ENCODE assay signal across 1 cellular context in the genomic region with DNA sequence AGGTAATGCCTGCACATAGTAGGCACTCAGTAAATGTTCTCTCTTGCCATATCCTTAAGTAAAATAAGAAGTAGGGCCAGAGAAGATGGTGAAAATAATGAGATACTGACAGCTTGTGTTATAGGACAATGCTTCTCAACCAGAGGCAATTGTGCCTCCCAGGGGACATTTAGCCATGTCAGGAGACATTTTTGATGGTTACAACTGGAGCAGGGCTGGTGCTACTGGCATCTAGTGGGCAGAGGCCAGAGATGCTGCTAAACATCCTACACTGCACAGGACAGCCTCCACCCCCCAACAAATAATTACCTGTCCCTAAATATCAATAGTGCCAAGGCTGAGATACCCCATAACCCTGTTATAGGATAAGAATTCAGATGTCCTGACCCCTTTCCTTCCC.
TF ChIP-seq lines count a peak whose summit lies in the region.

No MANE protein-coding gene starts in this region.

TF ChIP-seq in HCT116, 20 proteins besides CTCF, POLR2A, EP300 and RAD21 (continued from another document):
- TF ChIP-seq FOSL1 (IDR thresholded peaks at IDR 0.05; ENCODE audit: low read depth) (no peak), JUND (IDR thresholded peaks at IDR 0.05) (no peak), ZNF274 (IDR thresholded peaks at IDR 0.05; ENCODE audit: low read depth, low read length) (no peak), EZH2phosphoT487 (IDR thresholded peaks at IDR 0.05; ENCODE audit: borderline replicate concordance) (no peak), CEBPB (IDR thresholded peaks at IDR 0.05; ENCODE audit: low read depth) (no peak), ZFX (IDR thresholded peaks at IDR 0.05) (no peak), ELF1 (IDR thresholded peaks at IDR 0.05; ENCODE audit: borderline replicate concordance, low read depth) (no peak), EGR1 (IDR thresholded peaks at IDR 0.05; ENCODE audit: low read depth) (no peak), EZH2 (IDR thresholded peaks at IDR 0.05) (no peak), SRF (IDR thresholded peaks at IDR 0.05; ENCODE audit: low read depth) (no peak)
- TF ChIP-seq, protein P1, sequence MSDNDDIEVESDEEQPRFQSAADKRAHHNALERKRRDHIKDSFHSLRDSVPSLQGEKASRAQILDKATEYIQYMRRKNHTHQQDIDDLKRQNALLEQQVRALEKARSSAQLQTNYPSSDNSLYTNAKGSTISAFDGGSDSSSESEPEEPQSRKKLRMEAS (IDR thresholded peaks at IDR 0.05): no peak
- TF ChIP-seq, protein P2, sequence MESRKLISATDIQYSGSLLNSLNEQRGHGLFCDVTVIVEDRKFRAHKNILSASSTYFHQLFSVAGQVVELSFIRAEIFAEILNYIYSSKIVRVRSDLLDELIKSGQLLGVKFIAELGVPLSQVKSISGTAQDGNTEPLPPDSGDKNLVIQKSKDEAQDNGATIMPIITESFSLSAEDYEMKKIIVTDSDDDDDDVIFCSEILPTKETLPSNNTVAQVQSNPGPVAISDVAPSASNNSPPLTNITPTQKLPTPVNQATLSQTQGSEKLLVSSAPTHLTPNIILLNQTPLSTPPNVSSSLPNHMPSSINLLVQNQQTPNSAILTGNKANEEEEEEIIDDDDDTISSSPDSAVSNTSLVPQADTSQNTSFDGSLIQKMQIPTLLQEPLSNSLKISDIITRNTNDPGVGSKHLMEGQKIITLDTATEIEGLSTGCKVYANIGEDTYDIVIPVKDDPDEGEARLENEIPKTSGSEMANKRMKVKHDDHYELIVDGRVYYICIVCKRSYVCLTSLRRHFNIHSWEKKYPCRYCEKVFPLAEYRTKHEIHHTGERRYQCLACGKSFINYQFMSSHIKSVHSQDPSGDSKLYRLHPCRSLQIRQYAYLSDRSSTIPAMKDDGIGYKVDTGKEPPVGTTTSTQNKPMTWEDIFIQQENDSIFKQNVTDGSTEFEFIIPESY (IDR thresholded peaks at IDR 0.05; ENCODE audit: extremely low read depth, insufficient replicate concordance, low read length): no peak
- TF ChIP-seq, protein P3, sequence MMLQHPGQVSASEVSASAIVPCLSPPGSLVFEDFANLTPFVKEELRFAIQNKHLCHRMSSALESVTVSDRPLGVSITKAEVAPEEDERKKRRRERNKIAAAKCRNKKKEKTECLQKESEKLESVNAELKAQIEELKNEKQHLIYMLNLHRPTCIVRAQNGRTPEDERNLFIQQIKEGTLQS (IDR thresholded peaks at IDR 0.05): no peak
